Comparison of ENCODE assay signal across 1 cellular context in the genomic region with DNA sequence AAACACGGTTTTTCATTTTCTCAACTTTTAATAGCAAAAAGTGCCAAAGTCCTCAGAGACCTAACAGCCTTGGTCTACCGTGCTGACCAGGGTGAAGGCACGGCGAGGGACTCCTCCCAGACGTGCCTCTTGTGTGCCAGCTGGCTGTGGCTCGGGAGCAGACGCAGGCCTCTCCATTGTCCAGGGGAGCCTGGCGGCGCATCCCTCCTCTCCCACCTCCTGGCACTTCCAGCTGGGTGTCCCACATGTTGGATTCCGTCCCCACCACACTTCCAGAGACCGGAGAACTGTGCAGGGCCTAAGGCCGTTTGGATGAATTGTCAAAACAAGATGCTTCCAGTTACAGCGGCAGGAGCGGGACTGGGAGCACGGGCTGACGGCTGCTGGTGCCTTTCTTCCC.
TF ChIP-seq lines count a peak whose summit lies in the region.

No MANE protein-coding gene starts in this region.

TF ChIP-seq in H1, 55 proteins besides CTCF, POLR2A, EP300 and RAD21:
- no peak for TF ChIP-seq ZNF274 (IDR thresholded peaks at IDR 0.05; ENCODE audit: borderline replicate concordance, extremely low read depth, low read length)
- TF ChIP-seq YY1 (IDR thresholded peaks at IDR 0.05; ENCODE audit: low read depth, low read length), result no peak
- no peak for TF ChIP-seq EZH2 (IDR thresholded peaks at IDR 0.05; ENCODE audit: low read depth, low read length, severe bottlenecking)
- TF ChIP-seq, protein P1, sequence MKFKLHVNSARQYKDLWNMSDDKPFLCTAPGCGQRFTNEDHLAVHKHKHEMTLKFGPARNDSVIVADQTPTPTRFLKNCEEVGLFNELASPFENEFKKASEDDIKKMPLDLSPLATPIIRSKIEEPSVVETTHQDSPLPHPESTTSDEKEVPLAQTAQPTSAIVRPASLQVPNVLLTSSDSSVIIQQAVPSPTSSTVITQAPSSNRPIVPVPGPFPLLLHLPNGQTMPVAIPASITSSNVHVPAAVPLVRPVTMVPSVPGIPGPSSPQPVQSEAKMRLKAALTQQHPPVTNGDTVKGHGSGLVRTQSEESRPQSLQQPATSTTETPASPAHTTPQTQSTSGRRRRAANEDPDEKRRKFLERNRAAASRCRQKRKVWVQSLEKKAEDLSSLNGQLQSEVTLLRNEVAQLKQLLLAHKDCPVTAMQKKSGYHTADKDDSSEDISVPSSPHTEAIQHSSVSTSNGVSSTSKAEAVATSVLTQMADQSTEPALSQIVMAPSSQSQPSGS (IDR thresholded peaks at IDR 0.05; ENCODE audit: low read length), result no peak
- no peak for TF ChIP-seq FOSL1 (IDR thresholded peaks at IDR 0.05; ENCODE audit: insufficient read depth, low read depth, low read length)
- TF ChIP-seq RXRA (IDR thresholded peaks at IDR 0.05; ENCODE audit: insufficient read depth, low read depth, low read length), result no peak
- TF ChIP-seq CTBP2 (IDR thresholded peaks at IDR 0.05; ENCODE audit: borderline replicate concordance, insufficient read depth, insufficient read length, low read length), result no peak
- no peak for TF ChIP-seq CBX8 (IDR thresholded peaks at IDR 0.05; ENCODE audit: borderline replicate concordance, low read depth, low read length)
- no peak for TF ChIP-seq SRF (IDR thresholded peaks at IDR 0.05; ENCODE audit: low read depth, low read length)
- TF ChIP-seq, protein P2, sequence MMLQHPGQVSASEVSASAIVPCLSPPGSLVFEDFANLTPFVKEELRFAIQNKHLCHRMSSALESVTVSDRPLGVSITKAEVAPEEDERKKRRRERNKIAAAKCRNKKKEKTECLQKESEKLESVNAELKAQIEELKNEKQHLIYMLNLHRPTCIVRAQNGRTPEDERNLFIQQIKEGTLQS (IDR thresholded peaks at IDR 0.05; ENCODE audit: insufficient read depth, low read depth, low read length), result no peak
- no peak for TF ChIP-seq SP1 (IDR thresholded peaks at IDR 0.05; ENCODE audit: low read depth, low read length)
- no peak for TF ChIP-seq RFX5 (IDR thresholded peaks at IDR 0.05; ENCODE audit: borderline replicate concordance, low read depth, low read length)
- no peak for TF ChIP-seq SIN3A (conservative IDR thresholded peaks at IDR 0.05 in 1 of 2, IDR thresholded peaks at IDR 0.05 in 1 of 2; ENCODE audit: low read depth in 1 of 2, low read length in 2 of 2)
TF ChIP-seq in H1: peak in this region for 0.
